Comparison of ENCODE assay signal across 9 cellular contexts in genomic region chr17:44314869-44315661, GRCh38. TPM values are rescaled to one million over a fixed set of nuclear protein-coding genes. Genes with fewer than 3 reads are reported as not detected.
DNase-seq lines count a peak whose midpoint lies in the region; TF ChIP-seq lines count a peak whose summit lies in the region.
"Had no signal": no experiment of that assay in that cellular context is flagged by ENCODE, and none has a peak within 500 bp of the region (broad histone marks: within the 10 kb centered on the region; RNA-seq: fewer than 3 reads in every experiment).

No MANE protein-coding gene starts in this region.

- H3K4me3 ChIP-seq in Caco-2 (ENCODE audit: low read depth, low read length) = peak overlapping the region; percentile 43
- H3K4me3 ChIP-seq in tibial artery = peak overlapping the region in 1 of 2 donors; percentile 31

- H3K27ac ChIP-seq in tibial artery = no peak overlapping the region
- H3K27ac ChIP-seq: KMS-11 had no signal

- POLR2A ChIA-PET in Caco-2 (lab: Charles Lee) = no interaction called here

- TF ChIP-seq EP300 in Ishikawa (IDR thresholded peaks at IDR 0.05; ENCODE audit: borderline replicate concordance) = no peak

- H3K27me3 Mint-ChIP-seq in Caco-2 (ENCODE audit: insufficient read depth, unreplicated experiment) = peaks cover 19% of the 10 kb centered on the region

- DNase-seq in Caco-2 (peak; percentile 73 to 74), germinal center (ENCODE audit: low spot score) (peak; percentile 62), NOMO-1 treated with DMSO at 0.1 percent for 48 hours (lab: John Stamatoyannopoulos, UW; ENCODE audit: unreplicated experiment) (no peak), amniotic stem cell (lab: John Stamatoyannopoulos, UW) (no peak), tibial artery (no peak)
- DNase-seq in activated CD8-positive, alpha-beta memory T cell treated with anti-CD3 and anti-CD28 coated beads, Interleukin-2, amount 50 U/mL, for 48 hours = peak; percentile 74
- peak; percentile 55 for DNase-seq in stimulated activated CD4-positive, alpha-beta T cell treated with anti-CD3 and anti-CD28 coated beads, Interleukin-1b, Interleukin-23, amount 100 ng/mL, for 48 hours

- H3K36me3 ChIP-seq in Caco-2 (ENCODE audit: control insufficient read depth, insufficient read depth, low read length) (no peaks in the 10 kb centered on the region), tibial artery (peaks cover 2 to 11% (median 11%) of the 10 kb centered on the region in 3 donors)

- no peaks in the 10 kb centered on the region for H3K9me3 ChIP-seq in Caco-2
- H3K9me3 ChIP-seq in tibial artery = no peaks in the 10 kb centered on the region

- no peaks in the 10 kb centered on the region for H3K9me3 Mint-ChIP-seq in Caco-2 (ENCODE audit: unreplicated experiment)

- intact Hi-C loops in Caco-2 (cut with micrococcal nuclease; ENCODE audit: unreplicated experiment) = no loop called here
- intact Hi-C loops in tibial artery (cut with DNase I; ENCODE audit: low total_unique reads) = no loop called here

- peaks cover 18% of the 10 kb centered on the region for H3K4me1 Mint-ChIP-seq in Caco-2 (ENCODE audit: low read depth, unreplicated experiment)

- BruUV-seq in Caco-2 (replicated peaks; lab: Mats Ljungman, UMichigan) = no TSS peak

- TF ChIP-seq CTCF in Caco-2 (IDR thresholded peaks at IDR 0.05; ENCODE audit: insufficient read depth in 1 of 2, low read depth in 1 of 2, low read length in 1 of 2, severe bottlenecking in 1 of 2, unreplicated experiment in 1 of 2) (no peak), tibial artery (IDR thresholded peaks at IDR 0.05) (no peak)

- TF ChIP-seq RAD21 in Ishikawa (IDR thresholded peaks at IDR 0.05; ENCODE audit: low read depth) = no peak

- H3K4me3 Mint-ChIP-seq in Caco-2 (ENCODE audit: unreplicated experiment) = peak overlapping the region; percentile 85

- peaks cover 29% of the 10 kb centered on the region for H3K36me3 Mint-ChIP-seq in Caco-2 (ENCODE audit: insufficient read depth, unreplicated experiment)

- CTCF ChIA-PET in Caco-2 (lab: Charles Lee) = interaction anchor here (0.6 kb wide), 1 partner anchor 60 kb away, joined by 3 read pairs; no protein-coding TSS in a partner anchor

- no peaks in the 10 kb centered on the region; the same call in 1 of the 2 replicates for H3K27me3 ChIP-seq in Caco-2 (replicated peaks; ENCODE audit: control insufficient read depth, insufficient read depth, low read length)
- peaks cover 0 to 77% of the 10 kb centered on the region in 2 donors for H3K27me3 ChIP-seq in tibial artery

- H3K4me1 ChIP-seq in Caco-2 (peaks cover 13% of the 10 kb centered on the region), tibial artery (peaks cover 0 to 13% (median 12%) of the 10 kb centered on the region in 4 donors)

- H3K27ac Mint-ChIP-seq in Caco-2 (ENCODE audit: unreplicated experiment) = no peak overlapping the region

TF ChIP-seq in Ishikawa, 13 proteins besides CTCF, POLR2A, EP300 and RAD21:
- TF ChIP-seq MAX (IDR thresholded peaks at IDR 0.05) (peak; percentile 74), CEBPB (IDR thresholded peaks at IDR 0.05) (no peak), ZBTB7A (IDR thresholded peaks at IDR 0.05; ENCODE audit: low read depth) (peak; percentile 54; the same call in 1 of the 2 replicates)

RNA-seq across cellular contexts. Expression of gene RUNDC3A, which starts 6.7 kb away (rescaled TPM):
- total RNA-seq in Caco-2 (2022) = 0.34 and 0.53 TPM in 2 replicates

RNA-seq across cellular contexts. Expression of gene SLC25A39, which starts 9.6 kb away (rescaled TPM):
- total RNA-seq in Caco-2 (2022) = 155 and 172 TPM in 2 replicates

RNA-seq across cellular contexts. Expression of gene GRN, which starts 30.0 kb away (rescaled TPM):
- total RNA-seq in Caco-2 (2022) = 167 and 176 TPM in 2 replicates

RNA-seq across cellular contexts. Expression of gene SLC4A1, which starts 47.1 kb away (rescaled TPM):
- not detected in 2 replicates for total RNA-seq in Caco-2 (2022)

RNA-seq across cellular contexts. Expression of gene FAM171A2, which starts 48.6 kb away (rescaled TPM):
- 3.0 and 3.6 TPM in 2 replicates for total RNA-seq in Caco-2 (2022)

Comparison
In these comparisons a context has a peak if more than half of its experiments do, and no peak if none do; other contexts are left out.
1. DNase-seq: peak in Caco-2 (2 of 2), activated CD8-positive, alpha-beta memory T cell treated with anti-CD3 and anti-CD28 coated beads, Interleukin-2, amount 50 U/mL, for 48 hours (single experiment), germinal center (single experiment) and stimulated activated CD4-positive, alpha-beta T cell treated with anti-CD3 and anti-CD28 coated beads, Interleukin-1b, Interleukin-23, amount 100 ng/mL, for 48 hours (single experiment); none in NOMO-1 treated with DMSO at 0.1 percent for 48 hours (single experiment), amniotic stem cell (single experiment) and tibial artery (0 of 2).